12 cellular contexts compared by ENCODE assay signal in genomic region chr14:71551291-71551955, GRCh38.
A peak's percentile ranks its signal among the peaks of the same experiment; 100 is the strongest.
DNase-seq lines count a peak whose midpoint lies in the region; ATAC-seq, FAIRE-seq and TF ChIP-seq lines count a peak whose summit lies in the region.
"Had no signal": no experiment of that assay in that cellular context is flagged by ENCODE, and none has a peak within 500 bp of the region (broad histone marks: within the 10 kb centered on the region; RNA-seq: fewer than 3 reads in every experiment).

No MANE protein-coding gene starts in this region.

- no peaks in the 10 kb centered on the region for H3K27me3 Mint-ChIP-seq in T-helper 2 cell treated with Interferon-gamma antibody and Interleukin-4, amounts not matched to agents 5 μg/mL and 100 μg/mL, for 36 hours (ENCODE audit: low read depth)

- H4K20me1 ChIP-seq in GM12878 (ENCODE audit: control insufficient read depth, insufficient read depth), result no peaks in the 10 kb centered on the region

- peak overlapping the region; percentile 24; the same call in 1 of the 2 replicates for H3K4me2 ChIP-seq in GM12878 (ENCODE audit: control insufficient read depth, insufficient read depth)

- no peak overlapping the region for H3K4me3 Mint-ChIP-seq in T-helper 2 cell treated with Interferon-gamma antibody and Interleukin-4, amounts not matched to agents 5 μg/mL and 100 μg/mL, for 36 hours

- no peak for TF ChIP-seq EP300 in GM12878 (IDR thresholded peaks at IDR 0.05; ENCODE audit: borderline replicate concordance in 1 of 2, control insufficient read depth in 1 of 2, low read depth in 2 of 2, low read length in 2 of 2)

- no peak overlapping the region for H2AFZ ChIP-seq in GM12878 (ENCODE audit: control insufficient read depth, low read depth, low read length)

- peak overlapping the region; percentile 75 for H3K27ac ChIP-seq in GM12878 (ENCODE audit: control insufficient read depth, insufficient read depth)

- peak; percentile 82 for DNase-seq in AG09309 (ENCODE audit: low read depth)
- peak; percentile 90 for DNase-seq in HCEC 1CT
- no peak for DNase-seq in GM12878 (ENCODE audit: low read depth, low spot score)
- no peak for DNase-seq in left lobe of liver (ENCODE audit: low spot score)
- no peak for DNase-seq in NCI-H510A (lab: John Stamatoyannopoulos, UW)
- DNase-seq in NCI-H526 treated with DMSO at 0.1 percent for 48 hours (lab: John Stamatoyannopoulos, UW), result no peak
- no peak for DNase-seq in T-helper 2 cell treated with Interferon-gamma antibody and Interleukin-4, amounts not matched to agents 5 μg/mL and 100 μg/mL, for 36 hours (ENCODE audit: low spot score)
- no peak for DNase-seq in posterior vena cava (ENCODE audit: low spot score)
- DNase-seq: activated T-cell treated with anti-CD3 and anti-CD28 coated beads, Interleukin-2, amount 50 U/mL, for 1 hour; cortex of kidney; MM.1S; stimulated activated CD4-positive, alpha-beta T cell treated with anti-CD3 and anti-CD28 coated beads, Interleukin-4, amount 100 ng/mL, for 24 hours had no signal

- CTCF ChIA-PET in GM12878 (lab: Yijun Ruan, JAX), result interaction anchor here (0.8 to 2.5 kb wide), 14 partner anchors 13 to 229 kb away, joined by 3 to 10 read pairs (median 4); no protein-coding TSS in a partner anchor

- RAD21 ChIA-PET in GM12878 (lab: Charles Lee; ENCODE audit: unreplicated experiment), result interaction anchor here (0.6 to 8.5 kb wide), 21 partner anchors 12 to 459 kb away, joined by 3 to 151 read pairs (median 4); partner anchors contain the start of gene SIPA1L1

- ATAC-seq in GM12878 (no peak), left lobe of liver (peak; percentile 35)

- SMC1A ChIA-PET in GM12878 (lab: Charles Lee; ENCODE audit: uncharacterized antibody, unreplicated experiment), result interaction anchor here (0.8 to 9.8 kb wide), 32 partner anchors 12 to 259 kb away, joined by 3 to 150 read pairs (median 4); partner anchors contain the start of gene SIPA1L1

- H3K27ac Mint-ChIP-seq in T-helper 2 cell treated with Interferon-gamma antibody and Interleukin-4, amounts not matched to agents 5 μg/mL and 100 μg/mL, for 36 hours, result no peak overlapping the region

- H3K36me3 ChIP-seq in GM12878 (ENCODE audit: control insufficient read depth in 2 of 2, insufficient read depth in 2 of 2, low read length in 1 of 2), result no peaks in the 10 kb centered on the region

- peaks cover 37% of the 10 kb centered on the region for H3K4me1 ChIP-seq in GM12878 (ENCODE audit: control insufficient read depth, insufficient read depth, low read length)

- in situ Hi-C loops in GM12878 (cut with MboI), result no loop called here

- TF ChIP-seq RAD21 in GM12878 (IDR thresholded peaks at IDR 0.05; ENCODE audit: insufficient read depth, low read depth, low read length), result no peak

- H3K4me3 ChIP-seq in AG09309 (ENCODE audit: control insufficient read depth, low read depth, low read length), result no peak overlapping the region
- H3K4me3 ChIP-seq in GM12878, result no peak overlapping the region

- no peaks in the 10 kb centered on the region for H3K27me3 ChIP-seq in GM12878 (replicated peaks in 1 of 2; ENCODE audit: control insufficient read depth in 2 of 2, insufficient read depth in 2 of 2, low read length in 1 of 2)

- peaks cover 8% of the 10 kb centered on the region for H3K9me3 Mint-ChIP-seq in T-helper 2 cell treated with Interferon-gamma antibody and Interleukin-4, amounts not matched to agents 5 μg/mL and 100 μg/mL, for 36 hours

- no peak for FAIRE-seq in GM12878 (lab: Jason Lieb, UNC)

- H3K36me3 Mint-ChIP-seq in T-helper 2 cell treated with Interferon-gamma antibody and Interleukin-4, amounts not matched to agents 5 μg/mL and 100 μg/mL, for 36 hours (ENCODE audit: low read depth), result peaks cover 19% of the 10 kb centered on the region

- H3K4me1 Mint-ChIP-seq in T-helper 2 cell treated with Interferon-gamma antibody and Interleukin-4, amounts not matched to agents 5 μg/mL and 100 μg/mL, for 36 hours (ENCODE audit: low read depth), result peaks cover 57% of the 10 kb centered on the region

- POLR2A ChIA-PET in GM12878 (lab: Charles Lee), result interaction anchor here (0.5 to 2.3 kb wide), 10 partner anchors 8 to 648 kb away, joined by 3 to 7 read pairs (median 4); no protein-coding TSS in a partner anchor

- no TSS peak for BruUV-seq in GM12878 (replicated peaks; lab: Mats Ljungman, UMichigan)

- 0 out of 2 replicates have a peak, but pooled peaks have one; percentile 34 for TF ChIP-seq POLR2A in GM12878 (IDR thresholded peaks at IDR 0.05; ENCODE audit: low read depth, low read length)

- H3K9ac ChIP-seq in GM12878 (ENCODE audit: control insufficient read depth, insufficient read depth, low read length), result no peak overlapping the region

- TF ChIP-seq CTCF in AG09309 (IDR thresholded peaks at IDR 0.05; ENCODE audit: control insufficient read depth, insufficient read depth, low read depth, low read length, missing control alignments), result no peak
- TF ChIP-seq CTCF in GM12878 (IDR thresholded peaks at IDR 0.05 in 2 of 3, conservative IDR thresholded peaks at IDR 0.05 in 1 of 3; ENCODE audit: control insufficient read depth in 2 of 3, extremely low read depth in 1 of 3, insufficient read depth in 1 of 3, low read depth in 3 of 3, low read length in 3 of 3), result no peak

- H3K9me3 ChIP-seq in GM12878 (replicated peaks; ENCODE audit: control insufficient read depth, insufficient read depth, low read length), result no peaks in the 10 kb centered on the region

- 87% methylated on average over 2 of the region's 2 CpGs for WGBS in GM12878 (ENCODE audit: insufficient coverage, insufficient replicate concordance, low lambda C conversion rate, missing lambda C conversion rate)

- intact Hi-C loops in GM12878 (cut with micrococcal nuclease; ENCODE audit: unreplicated experiment) (loop anchor here (10.0 kb wide), 1 partner anchor 407 kb away; no protein-coding TSS in a partner anchor), posterior vena cava (cut with DNase I) (no loop called here)

- peaks cover 41% of the 10 kb centered on the region for H3K79me2 ChIP-seq in GM12878 (ENCODE audit: control insufficient read depth, insufficient read depth, low read length)

TF ChIP-seq in GM12878, 131 proteins besides CTCF, POLR2A, EP300 and RAD21:
- TF ChIP-seq EED (IDR thresholded peaks at IDR 0.05; ENCODE audit: low read depth) (no peak), LARP7 (IDR thresholded peaks at IDR 0.05) (0 out of 2 replicates have a peak, but pooled peaks have one; percentile 29), HDGF (IDR thresholded peaks at IDR 0.05) (0 out of 2 replicates have a peak, but pooled peaks have one; percentile 39), IKZF2 (IDR thresholded peaks at IDR 0.05) (peak in 1 of 2 experiments; percentile 16; a peak in 1 of 4 replicates)

Comparison
In these comparisons a context has a peak if more than half of its experiments do, and no peak if none do; other contexts are left out.
1. DNase-seq: peak in AG09309 (single experiment) and HCEC 1CT (single experiment); none in GM12878 (single experiment), left lobe of liver (single experiment), NCI-H510A (single experiment), NCI-H526 treated with DMSO at 0.1 percent for 48 hours (single experiment), T-helper 2 cell treated with Interferon-gamma antibody and Interleukin-4, amounts not matched to agents 5 μg/mL and 100 μg/mL, for 36 hours (single experiment) and posterior vena cava (single experiment).